In genomic region chr6:84685983-84686584, GRCh38 we compare ENCODE assay signal across 8 cellular contexts.
DNase-seq lines count a peak whose midpoint lies in the region; ATAC-seq and TF ChIP-seq lines count a peak whose summit lies in the region.

No MANE protein-coding gene starts in this region.

- H3K4me1 ChIP-seq in ascending aorta (peaks cover 0 to 29% of the 10 kb centered on the region in 2 donors), right atrium auricular region (no peaks in the 10 kb centered on the region)

- no peak overlapping the region for H3K4me2 ChIP-seq in neural cell (ENCODE audit: low read length)

- no peaks in the 10 kb centered on the region for H3K9me2 ChIP-seq in neural cell (ENCODE audit: insufficient read depth, low read length)

- no peak for TF ChIP-seq EP300 in Ishikawa (IDR thresholded peaks at IDR 0.05; ENCODE audit: borderline replicate concordance)
- TF ChIP-seq EP300 in neural cell (conservative IDR thresholded peaks at IDR 0.05; ENCODE audit: poor library complexity, severe bottlenecking) = no peak

- H3K9me3 ChIP-seq in ascending aorta (no peaks in the 10 kb centered on the region), neural cell (ENCODE audit: low read length) (no peaks in the 10 kb centered on the region), right atrium auricular region (no peaks in the 10 kb centered on the region)

- TF ChIP-seq RAD21 in Ishikawa (IDR thresholded peaks at IDR 0.05; ENCODE audit: low read depth) = peak; percentile 68
- TF ChIP-seq RAD21 in neural cell (conservative IDR thresholded peaks at IDR 0.05) = no peak

- no peak for ATAC-seq in HG02840 (IDR thresholded peaks at IDR 0.05; ENCODE audit: low FRiP score, unreplicated experiment)
- no peak for ATAC-seq in GM18520 (IDR thresholded peaks at IDR 0.05; ENCODE audit: unreplicated experiment)

- peak; percentile 27 to 47 (median 46) for TF ChIP-seq CTCF in ascending aorta (IDR thresholded peaks at IDR 0.05)
- peak; percentile 16 for TF ChIP-seq CTCF in neural cell (IDR thresholded peaks at IDR 0.05; ENCODE audit: poor library complexity, severe bottlenecking)
- TF ChIP-seq CTCF in right atrium auricular region (IDR thresholded peaks at IDR 0.05) = peak in 1 of 2 donors; percentile 34

- H3K79me2 ChIP-seq in neural cell (replicated peaks; ENCODE audit: insufficient read depth, low read length) = no peaks in the 10 kb centered on the region

- peak overlapping the region; percentile 84 to 86 for H3K27ac ChIP-seq in ascending aorta
- H3K27ac ChIP-seq in neural cell (ENCODE audit: low read length) = no peak overlapping the region
- H3K27ac ChIP-seq in right atrium auricular region = no peak overlapping the region

- DNase-seq in NCI-H2171 treated with DMSO at 0.1 percent for 48 hours (lab: John Stamatoyannopoulos, UW) = peak; percentile 3
- DNase-seq in NCI-H2171 (lab: John Stamatoyannopoulos, UW) = no peak
- no peak for DNase-seq in ascending aorta (ENCODE audit: low spot score in 2 of 2)
- no peak for DNase-seq in right atrium auricular region (ENCODE audit: low spot score)

- H2AFZ ChIP-seq in neural cell (ENCODE audit: low read depth, low read length) = no peak overlapping the region

- H3K27me3 ChIP-seq in ascending aorta = no peaks in the 10 kb centered on the region
- no peaks in the 10 kb centered on the region for H3K27me3 ChIP-seq in neural cell (ENCODE audit: insufficient read depth, low read depth, low read length)
- H3K27me3 ChIP-seq in right atrium auricular region = no peaks in the 10 kb centered on the region

- H3K9ac ChIP-seq in neural cell (ENCODE audit: low read length) = no peak overlapping the region

- intact Hi-C loops in ascending aorta (cut with DNase I) = loop anchor here (5.0 kb wide), 3 partner anchors 34 to 259 kb away; partner anchors contain the start of gene TBX18

- H3K4me3 ChIP-seq in ascending aorta (no peak overlapping the region), neural cell (ENCODE audit: low read length) (no peak overlapping the region), right atrium auricular region (no peak overlapping the region)

- H3F3A ChIP-seq in neural cell (ENCODE audit: insufficient read depth, low read length, poor library complexity, severe bottlenecking) = no peaks in the 10 kb centered on the region

- H4K20me1 ChIP-seq in neural cell (ENCODE audit: insufficient read depth) = no peaks in the 10 kb centered on the region

- H3K36me3 ChIP-seq in ascending aorta (no peaks in the 10 kb centered on the region), neural cell (ENCODE audit: insufficient read depth, low read length) (no peaks in the 10 kb centered on the region), right atrium auricular region (no peaks in the 10 kb centered on the region)

TF ChIP-seq in Ishikawa, 13 proteins besides CTCF, POLR2A, EP300 and RAD21:
- TF ChIP-seq EGR1 (IDR thresholded peaks at IDR 0.05) (no peak), YY1 (IDR thresholded peaks at IDR 0.05; ENCODE audit: low read depth) (no peak), ZBTB7A (IDR thresholded peaks at IDR 0.05; ENCODE audit: low read depth) (no peak), REST (IDR thresholded peaks at IDR 0.05; ENCODE audit: low read depth) (no peak), TEAD4 (IDR thresholded peaks at IDR 0.05) (no peak), CEBPB (IDR thresholded peaks at IDR 0.05) (no peak), NFIC (IDR thresholded peaks at IDR 0.05) (no peak), FOXM1 (IDR thresholded peaks at IDR 0.05; ENCODE audit: borderline replicate concordance, low read depth) (no peak)

TF ChIP-seq in neural cell, 6 proteins besides CTCF, POLR2A, EP300 and RAD21:
- TF ChIP-seq MXI1 (conservative IDR thresholded peaks at IDR 0.05; ENCODE audit: poor library complexity, severe bottlenecking) (no peak), POLR2AphosphoS5 (IDR thresholded peaks at IDR 0.05) (no peak), SMC3 (conservative IDR thresholded peaks at IDR 0.05; ENCODE audit: poor library complexity) (no peak), EZH2 (IDR thresholded peaks at IDR 0.05; ENCODE audit: borderline replicate concordance, insufficient read depth, low read length, poor library complexity, severe bottlenecking) (no peak), REST (IDR thresholded peaks at IDR 0.05; ENCODE audit: borderline replicate concordance) (no peak), TAF1 (IDR thresholded peaks at IDR 0.05; ENCODE audit: low read depth) (no peak)

Comparison
In these comparisons a context has a peak if more than half of its experiments do, and no peak if none do; other contexts are left out.
1. H3K27ac ChIP-seq: peak in ascending aorta (2 of 2); none in neural cell (single experiment) and right atrium auricular region (0 of 2).